8 cellular contexts compared by ENCODE assay signal in genomic region chr1:93715529-93716126, GRCh38. TPM values are rescaled to one million over a fixed set of nuclear protein-coding genes. Genes with fewer than 3 reads are reported as not detected.
DNase-seq lines count a peak whose midpoint lies in the region; ATAC-seq and TF ChIP-seq lines count a peak whose summit lies in the region.

No MANE protein-coding gene starts in this region.

- H3K4me3 ChIP-seq in BLaER1 treated with 17β-estradiol and CSF1 and Interleukin-3, amounts not matched to agents 10 nM and 100 nM: no peak overlapping the region; a peak in 1 of 20 replicates
- H3K4me3 ChIP-seq in smooth muscle cell: no peak overlapping the region

- peaks cover 20 to 76% (median 54%) of the 10 kb centered on the region in 10 experiments for H3K4me1 ChIP-seq in BLaER1 treated with 17β-estradiol and CSF1 and Interleukin-3, amounts not matched to agents 10 nM and 100 nM
- H3K4me1 ChIP-seq in smooth muscle cell (ENCODE audit: low read depth): peaks cover 16% of the 10 kb centered on the region

- H4K20me1 ChIP-seq in BLaER1 treated with 17β-estradiol and CSF1 and Interleukin-3, amounts not matched to agents 10 nM and 100 nM: no peaks in the 10 kb centered on the region
- H4K20me1 ChIP-seq in smooth muscle cell (ENCODE audit: low read depth): no peaks in the 10 kb centered on the region

- DNase-seq in NCI-H1092 (lab: John Stamatoyannopoulos, UW) (peak; percentile 49), smooth muscle cell (lab: John Stamatoyannopoulos, UW; ENCODE audit: unreplicated experiment) (no peak), T1000 (lab: John Stamatoyannopoulos, UW) (no peak), RKO (ENCODE audit: low spot score) (no peak), CD1c-positive myeloid dendritic cell (ENCODE audit: extremely low spot score) (no peak)
- DNase-seq in activated CD4-positive, alpha-beta T cell treated with anti-CD3 and anti-CD28 coated beads, Interleukin-2, amount 50 U/mL, for 48 hours: peak; percentile 38 to 58

- H3F3A ChIP-seq in smooth muscle cell (ENCODE audit: low read depth): peaks cover 11% of the 10 kb centered on the region

- H3K9ac ChIP-seq in BLaER1 treated with 17β-estradiol and CSF1 and Interleukin-3, amounts not matched to agents 10 nM and 100 nM: peak overlapping the region in 5 of 11 experiments; percentile 22 to 68 (median 41); a peak in 8 of 22 replicates
- H3K9ac ChIP-seq in smooth muscle cell (ENCODE audit: low read depth): no peak overlapping the region

- peak; percentile 46 for ATAC-seq in GM19372 (IDR thresholded peaks at IDR 0.05; ENCODE audit: low read depth, unreplicated experiment)

- H3K79me2 ChIP-seq in smooth muscle cell (ENCODE audit: low read depth): no peaks in the 10 kb centered on the region

- 0 out of 22 replicates have a peak, but pooled peaks cover 0 to 5% (median 0%) of the 10 kb centered on the region in 11 experiments for H3K36me3 ChIP-seq in BLaER1 treated with 17β-estradiol and CSF1 and Interleukin-3, amounts not matched to agents 10 nM and 100 nM
- no peaks in the 10 kb centered on the region for H3K36me3 ChIP-seq in smooth muscle cell (ENCODE audit: low read depth)

- peak overlapping the region; percentile 19 to 88 (median 56) for H3K4me2 ChIP-seq in BLaER1 treated with 17β-estradiol and CSF1 and Interleukin-3, amounts not matched to agents 10 nM and 100 nM
- peak overlapping the region; percentile 68 for H3K4me2 ChIP-seq in smooth muscle cell

- peak overlapping the region; percentile 3 for H2AFZ ChIP-seq in smooth muscle cell (ENCODE audit: low read depth)

- 0 out of 22 replicates have a peak, but pooled peaks cover 0 to 3% (median 0%) of the 10 kb centered on the region in 11 experiments for H3K27me3 ChIP-seq in BLaER1 treated with 17β-estradiol and CSF1 and Interleukin-3, amounts not matched to agents 10 nM and 100 nM
- no peaks in the 10 kb centered on the region for H3K27me3 ChIP-seq in smooth muscle cell (ENCODE audit: low read depth)

- 21% methylated on average over 10 of the region's 10 CpGs for WGBS in smooth muscle cell (ENCODE audit: low lambda C conversion rate)

- peak overlapping the region in 7 of 11 experiments; percentile 1 to 77 (median 56); a peak in 13 of 22 replicates for H3K27ac ChIP-seq in BLaER1 treated with 17β-estradiol and CSF1 and Interleukin-3, amounts not matched to agents 10 nM and 100 nM
- H3K27ac ChIP-seq in smooth muscle cell (ENCODE audit: low read depth): peak overlapping the region; percentile 65

- TF ChIP-seq CTCF in smooth muscle cell (IDR thresholded peaks at IDR 0.05; ENCODE audit: borderline replicate concordance, insufficient read depth, poor library complexity, severe bottlenecking): no peak

- peaks cover 0 to 20% (median 14%) of the 10 kb centered on the region in 11 experiments; a peak in 18 of 22 replicates for H3K9me3 ChIP-seq in BLaER1 treated with 17β-estradiol and CSF1 and Interleukin-3, amounts not matched to agents 10 nM and 100 nM (replicated peaks in 1 of 11)
- no peaks in the 10 kb centered on the region for H3K9me3 ChIP-seq in smooth muscle cell (replicated peaks; ENCODE audit: low read depth)

RNA-seq across cellular contexts. Expression of gene BCAR3, which starts 34.0 kb away (rescaled TPM):
- total RNA-seq in smooth muscle cell: 24.9 and 25.6 TPM in 2 replicates
- polyA plus RNA-seq in smooth muscle cell: 21.4 and 26.7 TPM in 2 replicates

Comparison
In these comparisons a context has a peak if more than half of its experiments do, and no peak if none do; other contexts are left out.
1. DNase-seq: peak in NCI-H1092 (single experiment) and activated CD4-positive, alpha-beta T cell treated with anti-CD3 and anti-CD28 coated beads, Interleukin-2, amount 50 U/mL, for 48 hours (2 of 2); none in smooth muscle cell (single experiment), T1000 (single experiment), RKO (single experiment) and CD1c-positive myeloid dendritic cell (single experiment).